8 cellular contexts compared by ENCODE assay signal in genomic region chr17:49968380-49969133, GRCh38. TPM values are rescaled to one million over a fixed set of nuclear protein-coding genes. Genes with fewer than 3 reads are reported as not detected.
DNase-seq lines count a peak whose midpoint lies in the region; ATAC-seq and TF ChIP-seq lines count a peak whose summit lies in the region.

No MANE protein-coding gene starts in this region.

- H3K36me3 ChIP-seq in colonic mucosa: no peaks in the 10 kb centered on the region

- H3K36me3 Mint-ChIP-seq in CD14-positive monocyte: peaks cover 23 to 38% of the 10 kb centered on the region in 2 donors

- H3K9me3 ChIP-seq in colonic mucosa: no peaks in the 10 kb centered on the region

- intact Hi-C loops in CD14-positive monocyte (cut with micrococcal nuclease) (no loop called here), colonic mucosa (cut with DNase I) (no loop called here)

- no peak overlapping the region for H3K27ac ChIP-seq in colonic mucosa

- H3K9me3 Mint-ChIP-seq in CD14-positive monocyte: peaks cover 0 to 44% (median 23%) of the 10 kb centered on the region in 7 donors

- peaks cover 68 to 87% (median 80%) of the 10 kb centered on the region in 3 donors for H3K27me3 Mint-ChIP-seq in CD14-positive monocyte (ENCODE audit: low read depth in 3 of 3)

- peaks cover 94% of the 10 kb centered on the region for H3K27me3 ChIP-seq in colonic mucosa

- H3K4me3 Mint-ChIP-seq in CD14-positive monocyte: peak overlapping the region; percentile 93 to 96

- no peak overlapping the region for H3K9ac ChIP-seq in colonic mucosa (ENCODE audit: low read depth in 2 of 2, low read length in 2 of 2)

- H3K4me1 Mint-ChIP-seq in CD14-positive monocyte: peaks cover 82% of the 10 kb centered on the region

- H3K4me1 ChIP-seq in colonic mucosa: peaks cover 10% of the 10 kb centered on the region

- ATAC-seq in GM21390 (IDR thresholded peaks at IDR 0.05; ENCODE audit: unreplicated experiment): peak; percentile 53

- DNase-seq in CD14-positive monocyte (ENCODE audit: low spot score): peak; percentile 72
- peak; percentile 96 for DNase-seq in NCI-H2227 (lab: John Stamatoyannopoulos, UW; ENCODE audit: unreplicated experiment)
- DNase-seq in activated CD4-positive, alpha-beta T cell treated with anti-CD3 and anti-CD28 coated beads for 1 hour: peak; percentile 50
- peak; percentile 64 for DNase-seq in colonic mucosa
- DNase-seq in lung microvascular endothelial cell (ENCODE audit: low read depth in 2 of 2): peak; percentile 60 to 73
- DNase-seq in stimulated activated CD8-positive, alpha-beta memory T cell treated with anti-CD3 and anti-CD28 coated beads, Interleukin-15, amount 100 ng/mL, for 4 hours (ENCODE audit: low read depth in 2 of 2): peak; percentile 38 to 41
- DNase-seq in epidermal melanocyte (ENCODE audit: insufficient read length, low spot score): no peak

- H3K4me3 ChIP-seq in colonic mucosa: peak overlapping the region; percentile 50

- TF ChIP-seq CTCF in CD14-positive monocyte (IDR thresholded peaks at IDR 0.05) (no peak), colonic mucosa (IDR thresholded peaks at IDR 0.05) (no peak)

- H3K27ac Mint-ChIP-seq in CD14-positive monocyte: peak overlapping the region; percentile 37 to 97 (median 93)

RNA-seq across cellular contexts. Expression of gene DLX4, which starts 0.4 kb away (rescaled TPM):
- polyA plus RNA-seq in CD14-positive monocyte: under 1 TPM in 1 of 2 donors, not detected in 1; 0.20 TPM
- total RNA-seq in colonic mucosa (under 1 TPM in 1 of 2 donors, not detected in 1; 0.49 TPM), lung microvascular endothelial cell (not detected in 2 replicates)

RNA-seq across cellular contexts. Expression of gene DLX3, which starts 26.5 kb away (rescaled TPM):
- not detected for polyA plus RNA-seq in CD14-positive monocyte
- total RNA-seq in colonic mucosa: under 1 TPM in 1 of 2 donors, not detected in 1; 0.21 TPM
- total RNA-seq in lung microvascular endothelial cell: not detected in 2 replicates
